ENCODE assay signal across 8 cellular contexts in genomic region chr16:590165-590874, GRCh38. TPM values are rescaled to one million over a fixed set of nuclear protein-coding genes. Genes with fewer than 3 reads are reported as not detected.
DNase-seq lines count a peak whose midpoint lies in the region; ATAC-seq and TF ChIP-seq lines count a peak whose summit lies in the region.

No MANE protein-coding gene starts in this region.

- TF ChIP-seq RAD21 in HCT116 (IDR thresholded peaks at IDR 0.05; ENCODE audit: low read depth) = no peak

- H3K4me1 ChIP-seq in BLaER1 treated with 17β-estradiol and CSF1 and Interleukin-3, amounts not matched to agents 10 nM and 100 nM = peaks cover 66 to 77% (median 72%) of the 10 kb centered on the region in 10 experiments
- H3K4me1 ChIP-seq in HCT116 (ENCODE audit: control insufficient read depth in 1 of 2, insufficient read depth in 2 of 2, low read length in 2 of 2) (peaks cover 31 to 46% of the 10 kb centered on the region in 2 experiments), stomach (peaks cover 56 to 82% (median 75%) of the 10 kb centered on the region in 4 donors)

- peaks cover 19% of the 10 kb centered on the region for H3K4me1 Mint-ChIP-seq in activated naive CD8-positive, alpha-beta T cell treated with anti-CD3 and anti-CD28 coated beads, Interleukin-2, amount 10 ng/mL, durations not matched to agents 7 days and 5 days

- H3K9me2 ChIP-seq in HCT116 (ENCODE audit: insufficient read depth) = no peaks in the 10 kb centered on the region

- CTCF ChIA-PET in HCT116 (lab: Charles Lee) = no interaction called here

- peak overlapping the region; percentile 67 for H3K27ac Mint-ChIP-seq in activated naive CD8-positive, alpha-beta T cell treated with anti-CD3 and anti-CD28 coated beads, Interleukin-2, amount 10 ng/mL, durations not matched to agents 7 days and 5 days

- no peaks in the 10 kb centered on the region for H3K27me3 ChIP-seq in BLaER1 treated with 17β-estradiol and CSF1 and Interleukin-3, amounts not matched to agents 10 nM and 100 nM
- no peaks in the 10 kb centered on the region for H3K27me3 ChIP-seq in HCT116 (ENCODE audit: insufficient read depth, low read length)
- peaks cover 0 to 9% (median 0%) of the 10 kb centered on the region in 3 donors for H3K27me3 ChIP-seq in stomach

- H3K9me3 Mint-ChIP-seq in activated naive CD8-positive, alpha-beta T cell treated with anti-CD3 and anti-CD28 coated beads, Interleukin-2, amount 10 ng/mL, durations not matched to agents 7 days and 5 days = no peaks in the 10 kb centered on the region

- no TSS peak for BruUV-seq in HCT116 (replicated peaks; lab: Mats Ljungman, UMichigan)

- RAD21 ChIA-PET in HCT116 (lab: Charles Lee; ENCODE audit: low non-redundant PET in 1 of 2, low total read pairs in 2 of 2, uncharacterized antibody in 2 of 2, unreplicated experiment in 2 of 2) = no interaction called here

- H3K4me3 Mint-ChIP-seq in activated naive CD8-positive, alpha-beta T cell treated with anti-CD3 and anti-CD28 coated beads, Interleukin-2, amount 10 ng/mL, durations not matched to agents 7 days and 5 days = peak overlapping the region; percentile 83

- intact Hi-C loops in HCT116 (cut with micrococcal nuclease) (loop anchor here (5.0 kb wide), 1 partner anchor 37 kb away; no protein-coding TSS in a partner anchor), stomach (cut with DNase I; ENCODE audit: low total_unique reads) (no loop called here)

- no peaks in the 10 kb centered on the region for H3K36me3 Mint-ChIP-seq in activated naive CD8-positive, alpha-beta T cell treated with anti-CD3 and anti-CD28 coated beads, Interleukin-2, amount 10 ng/mL, durations not matched to agents 7 days and 5 days

- peaks cover 33% of the 10 kb centered on the region; the same call in 1 of the 2 replicates for H3K79me2 ChIP-seq in HCT116 (ENCODE audit: insufficient read depth, low read length)

- peak overlapping the region; percentile 58 to 99 (median 89) for H3K27ac ChIP-seq in BLaER1 treated with 17β-estradiol and CSF1 and Interleukin-3, amounts not matched to agents 10 nM and 100 nM
- H3K27ac ChIP-seq in HCT116 (ENCODE audit: low read depth, low read length) (peak overlapping the region; percentile 69; the same call in 1 of the 2 replicates), stomach (peak overlapping the region; percentile 91 to 100 (median 95))

- no peak for TF ChIP-seq POLR2A in HCT116 (IDR thresholded peaks at IDR 0.05; ENCODE audit: borderline replicate concordance, extremely low read depth, insufficient read depth, insufficient read length)
- TF ChIP-seq POLR2A in stomach (IDR thresholded peaks at IDR 0.05) = no peak

- peaks cover 0 to 16% (median 0%) of the 10 kb centered on the region in 11 experiments; a peak in 5 of 22 replicates for H3K36me3 ChIP-seq in BLaER1 treated with 17β-estradiol and CSF1 and Interleukin-3, amounts not matched to agents 10 nM and 100 nM
- H3K36me3 ChIP-seq in HCT116 (ENCODE audit: control insufficient read depth in 1 of 2, insufficient read depth in 2 of 2, low read length in 2 of 2) = no peaks in the 10 kb centered on the region
- peaks cover 0 to 6% (median 0%) of the 10 kb centered on the region in 4 donors for H3K36me3 ChIP-seq in stomach

- ATAC-seq in HCT116 = no peak
- peak; percentile 2 for ATAC-seq in activated naive CD8-positive, alpha-beta T cell treated with anti-CD3 and anti-CD28 coated beads, Interleukin-2, amount 10 ng/mL, durations not matched to agents 7 days and 5 days (ENCODE audit: low read depth)

- peaks cover 25 to 85% (median 55%) of the 10 kb centered on the region in 11 experiments; a peak in 19 of 22 replicates for H4K20me1 ChIP-seq in BLaER1 treated with 17β-estradiol and CSF1 and Interleukin-3, amounts not matched to agents 10 nM and 100 nM
- no peaks in the 10 kb centered on the region for H4K20me1 ChIP-seq in HCT116 (ENCODE audit: insufficient read depth)

- H3K9me3 ChIP-seq in BLaER1 treated with 17β-estradiol and CSF1 and Interleukin-3, amounts not matched to agents 10 nM and 100 nM (replicated peaks in 1 of 11) = no peaks in the 10 kb centered on the region
- H3K9me3 ChIP-seq in HCT116 (ENCODE audit: control insufficient read depth in 1 of 2, insufficient read depth in 1 of 2, low read depth in 1 of 2, low read length in 2 of 2) = no peaks in the 10 kb centered on the region
- H3K9me3 ChIP-seq in stomach = no peaks in the 10 kb centered on the region

- WGBS in stomach, 5 donors = 2 to 10% (median 2%) methylated on average over 14 to 80 of the region's 80 CpGs

- H2AFZ ChIP-seq in HCT116 (ENCODE audit: low read depth, low read length, poor library complexity, severe bottlenecking) = no peak overlapping the region

- H3K27me3 Mint-ChIP-seq in activated naive CD8-positive, alpha-beta T cell treated with anti-CD3 and anti-CD28 coated beads, Interleukin-2, amount 10 ng/mL, durations not matched to agents 7 days and 5 days = no peaks in the 10 kb centered on the region

- H3K4me2 ChIP-seq in BLaER1 treated with 17β-estradiol and CSF1 and Interleukin-3, amounts not matched to agents 10 nM and 100 nM = peak overlapping the region; percentile 89 to 100 (median 99)
- H3K4me2 ChIP-seq in HCT116 (ENCODE audit: low read length) = peak overlapping the region; percentile 77

- TF ChIP-seq CTCF in HCT116 (IDR thresholded peaks at IDR 0.05 in 2 of 3, conservative IDR thresholded peaks at IDR 0.05 in 1 of 3; ENCODE audit: borderline replicate concordance in 1 of 3, insufficient read depth in 1 of 3, low read depth in 2 of 3, low read length in 2 of 3) (no peak), stomach (IDR thresholded peaks at IDR 0.05) (no peak)

- peak overlapping the region; percentile 79 to 97 (median 88) for H3K4me3 ChIP-seq in BLaER1 treated with 17β-estradiol and CSF1 and Interleukin-3, amounts not matched to agents 10 nM and 100 nM
- peak overlapping the region; percentile 64 to 69 for H3K4me3 ChIP-seq in HCT116 (replicated peaks in 1 of 2; ENCODE audit: low read depth in 1 of 2, low read length in 2 of 2)
- H3K4me3 ChIP-seq in stomach = peak overlapping the region; percentile 76 to 89 (median 83)

- POLR2A ChIA-PET in HCT116 (lab: Charles Lee) = no interaction called here
- POLR2A ChIA-PET in activated naive CD8-positive, alpha-beta T cell treated with anti-CD3 and anti-CD28 coated beads, Interleukin-2, amount 10 ng/mL, durations not matched to agents 7 days and 5 days (lab: Charles Lee) = interaction anchor here (1.0 to 1.3 kb wide), 2 partner anchors 8 to 46 kb away, joined by 5 read pairs; no protein-coding TSS in a partner anchor

- TF ChIP-seq EP300 in stomach (IDR thresholded peaks at IDR 0.05) = no peak

- no peak for DNase-seq in HCT116 (ENCODE audit: low read depth, low spot score)
- no peak for DNase-seq in activated naive CD8-positive, alpha-beta T cell treated with anti-CD3 and anti-CD28 coated beads, Interleukin-2, amount 10 ng/mL, durations not matched to agents 7 days and 5 days
- DNase-seq in iPS-NIHi11 (ENCODE audit: low spot score) = peak; percentile 49
- peak; percentile 50 for DNase-seq in stomach
- DNase-seq in NCI-H526 treated with DMSO at 0.1 percent for 48 hours (lab: John Stamatoyannopoulos, UW) = no peak
- DNase-seq in activated CD8-positive, alpha-beta memory T cell treated with anti-CD3 and anti-CD28 coated beads, Interleukin-2, amount 50 U/mL, for 4 hours = no peak
- no peak for DNase-seq in NK-92 (lab: John Stamatoyannopoulos, UW; ENCODE audit: unreplicated experiment)

- H3K9ac ChIP-seq in BLaER1 treated with 17β-estradiol and CSF1 and Interleukin-3, amounts not matched to agents 10 nM and 100 nM = peak overlapping the region; percentile 85 to 99 (median 96)
- H3K9ac ChIP-seq in HCT116 (ENCODE audit: low read length) = peak overlapping the region; percentile 69

TF ChIP-seq in HCT116, 20 proteins besides CTCF, POLR2A, EP300 and RAD21:
- TF ChIP-seq TCF7L2 (IDR thresholded peaks at IDR 0.05; ENCODE audit: borderline replicate concordance, extremely low read depth, insufficient read depth, insufficient read length) = no peak
- peak; percentile 41; the same call in 1 of the 2 replicates for TF ChIP-seq ZFX (IDR thresholded peaks at IDR 0.05)
- TF ChIP-seq CEBPB (IDR thresholded peaks at IDR 0.05; ENCODE audit: low read depth) = no peak
- TF ChIP-seq SIN3A (IDR thresholded peaks at IDR 0.05; ENCODE audit: low read depth) = no peak
- TF ChIP-seq FOSL1 (IDR thresholded peaks at IDR 0.05; ENCODE audit: low read depth) = no peak

RNA-seq across cellular contexts. Expression of gene RAB40C, which starts 0.5 kb away (rescaled TPM):
- 14.1 TPM for total RNA-seq in HCT116 (2021; ENCODE audit: unreplicated experiment)
- 15.1 and 18.8 TPM in 2 replicates for polyA plus RNA-seq in HCT116 (2012)
- total RNA-seq in activated naive CD8-positive, alpha-beta T cell treated with anti-CD3 and anti-CD28 coated beads, Interleukin-2, amount 10 ng/mL, durations not matched to agents 7 days and 5 days = 10 to 100 TPM; 15.1 to 18.2 TPM
- 100 to 1,000 TPM in 1 of 5 donors, 10 to 100 TPM in 4; 17.6 to 101 (median 51.3) TPM for total RNA-seq in stomach
- 10 to 100 TPM; 20.9 to 24.6 (median 22.1) TPM for polyA plus RNA-seq in stomach

RNA-seq across cellular contexts. Expression of gene PIGQ, which starts 20.6 kb away (rescaled TPM):
- total RNA-seq in HCT116 (2021; ENCODE audit: unreplicated experiment) (21.0 TPM), stomach (100 to 1,000 TPM in 2 of 5 donors, 10 to 100 TPM in 3; 14.3 to 217 (median 52.6) TPM)
- polyA plus RNA-seq in HCT116 (2012) = 9.8 and 10.9 TPM in 2 replicates
- total RNA-seq in activated naive CD8-positive, alpha-beta T cell treated with anti-CD3 and anti-CD28 coated beads, Interleukin-2, amount 10 ng/mL, durations not matched to agents 7 days and 5 days = 10 to 100 TPM; 46.3 to 54.3 TPM
- polyA plus RNA-seq in stomach = 10 to 100 TPM; 30.1 to 46.5 (median 38.0) TPM

RNA-seq across cellular contexts. Expression of gene NHLRC4, which starts 23.5 kb away (rescaled TPM):
- total RNA-seq in HCT116 (2021; ENCODE audit: unreplicated experiment) = 0.22 TPM
- polyA plus RNA-seq in HCT116 (2012) = 0.18 TPM in 1 of 2 replicates, not detected in the other
- total RNA-seq in activated naive CD8-positive, alpha-beta T cell treated with anti-CD3 and anti-CD28 coated beads, Interleukin-2, amount 10 ng/mL, durations not matched to agents 7 days and 5 days = 1 to 10 TPM; 3.0 to 3.6 TPM
- under 1 TPM in 2 of 5 donors, not detected in 3; 0.89 to 0.92 TPM for total RNA-seq in stomach
- polyA plus RNA-seq in stomach = 1 to 10 TPM in 2 of 3 donors, under 1 TPM in 1; 0.35 to 1.4 (median 1.4) TPM

RNA-seq across cellular contexts. Expression of gene PRR35, which starts 30.1 kb away (rescaled TPM):
- not detected for total RNA-seq in HCT116 (2021; ENCODE audit: unreplicated experiment)
- polyA plus RNA-seq in HCT116 (2012) = not detected in 2 replicates
- not detected for total RNA-seq in activated naive CD8-positive, alpha-beta T cell treated with anti-CD3 and anti-CD28 coated beads, Interleukin-2, amount 10 ng/mL, durations not matched to agents 7 days and 5 days
- not detected for total RNA-seq in stomach
- polyA plus RNA-seq in stomach = not detected

RNA-seq across cellular contexts. Expression of gene WFIKKN1, which starts 40.5 kb away (rescaled TPM):
- total RNA-seq in HCT116 (2021; ENCODE audit: unreplicated experiment) = 0.47 TPM
- 0.17 and 0.26 TPM in 2 replicates for polyA plus RNA-seq in HCT116 (2012)
- total RNA-seq in activated naive CD8-positive, alpha-beta T cell treated with anti-CD3 and anti-CD28 coated beads, Interleukin-2, amount 10 ng/mL, durations not matched to agents 7 days and 5 days = under 1 TPM; 0.47 to 0.60 TPM
- total RNA-seq in stomach = 10 to 100 TPM in 1 of 5 donors, 1 to 10 TPM in 1, under 1 TPM in 2, not detected in 1; 0.14 to 25.8 (median 2.5) TPM
- polyA plus RNA-seq in stomach = 1 to 10 TPM; 1.0 to 2.0 (median 1.5) TPM

Comparison
In these comparisons a context has a peak if more than half of its experiments do, and no peak if none do; other contexts are left out.
1. DNase-seq: peak in iPS-NIHi11 (single experiment) and stomach (single experiment); none in HCT116 (single experiment), activated naive CD8-positive, alpha-beta T cell treated with anti-CD3 and anti-CD28 coated beads, Interleukin-2, amount 10 ng/mL, durations not matched to agents 7 days and 5 days (single experiment), NCI-H526 treated with DMSO at 0.1 percent for 48 hours (single experiment), activated CD8-positive, alpha-beta memory T cell treated with anti-CD3 and anti-CD28 coated beads, Interleukin-2, amount 50 U/mL, for 4 hours (single experiment) and NK-92 (single experiment).
2. Peak in every context shown above with its lines, with median percentiles within 50 percentile points of each other: H3K27ac ChIP-seq and H3K4me3 ChIP-seq.